In genomic region chr1:78263459-78263858, GRCh38 we compare ENCODE assay signal across 27 cellular contexts.
"Had no signal": no experiment of that assay in that cellular context is flagged by ENCODE, and none has a peak within 500 bp of the region (broad histone marks: within the 10 kb centered on the region; RNA-seq: fewer than 3 reads in every experiment).

No MANE protein-coding gene starts in this region.

- H3K27me3 ChIP-seq: brain microvascular endothelial cell, cardiac muscle cell, SJSA1 had no signal

- H3K4me1 ChIP-seq: SJSA1 had no signal

- H3K36me3 Mint-ChIP-seq: activated CD4-positive, alpha-beta memory T cell treated with anti-CD3 and anti-CD28 coated beads for 36 hours had no signal

- H3K4me3 ChIP-seq: cardiac muscle cell, SJSA1 had no signal

- H3K4me3 Mint-ChIP-seq: activated B cell treated with CpG ODN at 0.5 μM for 24 hours; activated CD4-positive, alpha-beta memory T cell treated with anti-CD3 and anti-CD28 coated beads for 36 hours; activated CD4-positive, alpha-beta T cell treated with anti-CD3 and anti-CD28 coated beads, Interleukin-2, amount 10 ng/mL, durations not matched to agents 7 days and 5 days; activated naive CD8-positive, alpha-beta T cell treated with anti-CD3 and anti-CD28 coated beads, Interleukin-2, amount 50 U/mL, for 24 hours; activated T-cell treated with anti-CD3 and anti-CD28 coated beads, Interleukin-2, amount 50 U/mL, for 4 hours; T-helper 17 cell had no signal

- H3K27me3 Mint-ChIP-seq: activated B cell treated with CpG ODN at 0.5 μM for 24 hours; activated CD4-positive, alpha-beta memory T cell treated with anti-CD3 and anti-CD28 coated beads for 36 hours; activated naive CD8-positive, alpha-beta T cell treated with anti-CD3 and anti-CD28 coated beads, Interleukin-2, amount 50 U/mL, for 24 hours; T-helper 17 cell had no signal

- H3K27ac ChIP-seq: brain microvascular endothelial cell, cardiac muscle cell, SJSA1 had no signal

- H3K27ac Mint-ChIP-seq: activated B cell treated with CpG ODN at 0.5 μM for 24 hours; activated CD4-positive, alpha-beta memory T cell treated with anti-CD3 and anti-CD28 coated beads for 36 hours; activated CD4-positive, alpha-beta T cell treated with anti-CD3 and anti-CD28 coated beads, Interleukin-2, amount 10 ng/mL, durations not matched to agents 7 days and 5 days; activated naive CD4-positive, alpha-beta T cell treated with anti-CD3 and anti-CD28 coated beads, Interleukin-2, amount 50 U/mL, for 72 hours; activated naive CD8-positive, alpha-beta T cell treated with anti-CD3 and anti-CD28 coated beads, Interleukin-2, amount 50 U/mL, for 24 hours; T-helper 17 cell had no signal

- H3K36me3 ChIP-seq: brain microvascular endothelial cell, cardiac muscle cell, SJSA1 had no signal

- H3K9me3 Mint-ChIP-seq: activated CD4-positive, alpha-beta memory T cell treated with anti-CD3 and anti-CD28 coated beads for 36 hours; activated CD4-positive, alpha-beta T cell treated with anti-CD3 and anti-CD28 coated beads, Interleukin-2, amount 10 ng/mL, durations not matched to agents 7 days and 5 days had no signal

- ATAC-seq: activated naive CD4-positive, alpha-beta T cell treated with anti-CD3 and anti-CD28 coated beads, Interleukin-2, amount 50 U/mL, for 72 hours; activated naive CD8-positive, alpha-beta T cell treated with anti-CD3 and anti-CD28 coated beads, Interleukin-2, amount 50 U/mL, for 24 hours; activated T-cell treated with anti-CD3 and anti-CD28 coated beads, Interleukin-2, amount 50 U/mL, for 4 hours; Panc1; T-helper 17 cell had no signal

- H3K9me3 ChIP-seq: SJSA1 had no signal

- DNase-seq: activated B cell treated with CpG ODN at 0.5 μM for 24 hours; activated CD4-positive, alpha-beta memory T cell treated with anti-CD3 and anti-CD28 coated beads for 36 hours; activated CD4-positive, alpha-beta T cell treated with anti-CD3 and anti-CD28 coated beads, Interleukin-2, amount 10 ng/mL, durations not matched to agents 7 days and 5 days; activated CD8-positive, alpha-beta memory T cell treated with anti-CD3 and anti-CD28 coated beads for 24 hours; activated effector memory CD4-positive, alpha-beta T cell treated with anti-CD3 and anti-CD28 coated beads, Interleukin-2, amount 50 U/mL, for 16 hours; activated naive CD4-positive, alpha-beta T cell treated with Interleukin-2 at 50 U/mL for 16 hours; activated naive CD8-positive, alpha-beta T cell treated with anti-CD3 and anti-CD28 coated beads, Interleukin-2, amount 50 U/mL, for 24 hours; activated T-cell treated with anti-CD3 and anti-CD28 coated beads, Interleukin-2, amount 50 U/mL, for 4 hours; amniotic stem cell; brain microvascular endothelial cell; KG1; NCI-H1048; NCI-H146; NCI-H187 treated with DMSO at 0.1 percent for 48 hours; NCI-H2171; NCI-H2227 treated with DMSO at 0.1 percent for 48 hours; NCI-H510A; NCI-H526 treated with DMSO at 0.1 percent for 48 hours; NCI-H82; RPMI8226; SHP77; T-helper 17 cell; T-helper 9 cell had no signal

- H3K4me1 Mint-ChIP-seq: activated B cell treated with CpG ODN at 0.5 μM for 24 hours; activated CD4-positive, alpha-beta T cell treated with anti-CD3 and anti-CD28 coated beads, Interleukin-2, amount 10 ng/mL, durations not matched to agents 7 days and 5 days; activated naive CD8-positive, alpha-beta T cell treated with anti-CD3 and anti-CD28 coated beads, Interleukin-2, amount 50 U/mL, for 24 hours; T-helper 17 cell had no signal
